Comparison of ENCODE assay signal across 16 cellular contexts in genomic region chr15:85142324-85142723, GRCh38.
A peak's percentile ranks its signal among the peaks of the same experiment; 100 is the strongest.
DNase-seq lines count a peak whose midpoint lies in the region; ATAC-seq, FAIRE-seq and TF ChIP-seq lines count a peak whose summit lies in the region.
"Had no signal": no experiment of that assay in that cellular context is flagged by ENCODE, and none has a peak within 500 bp of the region (broad histone marks: within the 10 kb centered on the region; RNA-seq: fewer than 3 reads in every experiment).

No MANE protein-coding gene starts in this region.

- peaks cover 16% of the 10 kb centered on the region for H3K4me1 ChIP-seq in PC-3 (ENCODE audit: insufficient read depth, low read length)
- H3K4me1 ChIP-seq in osteoblast (ENCODE audit: insufficient read depth, low read length), result peaks cover 10% of the 10 kb centered on the region
- H3K4me1 ChIP-seq: parathyroid adenoma had no signal

- TF ChIP-seq POLR2A in GM12891 (IDR thresholded peaks at IDR 0.05; ENCODE audit: low read depth, low read length), result no peak

- H3K4me3 ChIP-seq in PC-3 (ENCODE audit: low read length), result no peak overlapping the region
- no peak overlapping the region for H3K4me3 ChIP-seq in osteoblast (ENCODE audit: insufficient read depth, low read length)

- no peak for FAIRE-seq in GM12891 (lab: Jason Lieb, UNC)

- ATAC-seq in PC-3 (peak; percentile 70), GM21526 (IDR thresholded peaks at IDR 0.05; ENCODE audit: low FRiP score, unreplicated experiment) (no peak)
- ATAC-seq: CD8-positive, alpha-beta T cell; T-cell had no signal

- peaks cover 4% of the 10 kb centered on the region for H3F3A ChIP-seq in PC-3 (ENCODE audit: low read length, unreplicated experiment)

- H3K79me2 ChIP-seq in PC-3 (ENCODE audit: low read length), result no peaks in the 10 kb centered on the region
- no peaks in the 10 kb centered on the region for H3K79me2 ChIP-seq in osteoblast (ENCODE audit: insufficient read depth, low read length)
- H3K79me2 ChIP-seq: parathyroid adenoma had no signal

- H3K4me2 ChIP-seq in PC-3 (ENCODE audit: low read length), result peak overlapping the region; percentile 37; the same call in 1 of the 2 replicates
- H3K4me2 ChIP-seq in osteoblast (ENCODE audit: insufficient read depth, low read length), result no peak overlapping the region

- H3K9me3 ChIP-seq in PC-3 (ENCODE audit: low read length) (no peaks in the 10 kb centered on the region), osteoblast (ENCODE audit: low read depth, low read length) (no peaks in the 10 kb centered on the region)

- intact Hi-C loops in PC-3 (cut with micrococcal nuclease), result no loop called here

- peak; percentile 80 for DNase-seq in ELR (ENCODE audit: low read depth)
- DNase-seq in PC-3, result peak; percentile 87
- peak; percentile 10 for DNase-seq in epithelial cell of prostate (ENCODE audit: low read depth, low spot score)
- DNase-seq in osteoblast (ENCODE audit: insufficient read length, low spot score, missing footprints), result peak; percentile 67
- DNase-seq in H4 (ENCODE audit: low spot score), result no peak
- no peak for DNase-seq in GM12891 (ENCODE audit: insufficient read length, low spot score)
- no peak for DNase-seq in activated naive CD4-positive, alpha-beta T cell treated with Interleukin-2 at 50 U/mL for 16 hours
- DNase-seq: activated CD4-positive, alpha-beta T cell treated with anti-CD3 and anti-CD28 coated beads, Interleukin-2, amount 10 ng/mL, durations not matched to agents 7 days and 5 days; activated naive CD4-positive, alpha-beta T cell; CD8-positive, alpha-beta T cell; hippocampal formation; NCI-H187; stimulated activated CD4-positive, alpha-beta T cell treated with anti-CD3 and anti-CD28 coated beads, Interleukin-4, amount 100 ng/mL, for 24 hours; T-cell had no signal

- H4K20me1 ChIP-seq in PC-3 (ENCODE audit: low read length), result no peaks in the 10 kb centered on the region
- no peaks in the 10 kb centered on the region for H4K20me1 ChIP-seq in osteoblast (ENCODE audit: insufficient read depth, low read length)

- H3K9ac ChIP-seq in PC-3 (ENCODE audit: low read length), result no peak overlapping the region
- H3K9ac ChIP-seq: parathyroid adenoma had no signal

- H3K27ac ChIP-seq in PC-3 (ENCODE audit: low read length) (no peak overlapping the region), epithelial cell of prostate (no peak overlapping the region), osteoblast (ENCODE audit: low read depth, low read length) (no peak overlapping the region)
- H3K27ac ChIP-seq: parathyroid adenoma had no signal

- POLR2A ChIA-PET in PC-3 (lab: Charles Lee; ENCODE audit: unreplicated experiment), result interaction anchor here (0.7 kb wide), 1 partner anchor 24 kb away, joined by 5 read pairs; no protein-coding TSS in a partner anchor

- H3K36me3 ChIP-seq in PC-3 (ENCODE audit: low read depth, low read length), result peaks cover 15% of the 10 kb centered on the region
- peaks cover 20% of the 10 kb centered on the region for H3K36me3 ChIP-seq in osteoblast (ENCODE audit: insufficient read depth, low read length)

- CTCF ChIA-PET in PC-3 (lab: Charles Lee), result no interaction called here

- no peaks in the 10 kb centered on the region for H3K9me2 ChIP-seq in PC-3 (replicated peaks; ENCODE audit: low read length)

- H3K27me3 ChIP-seq in PC-3 (ENCODE audit: low read length), result no peaks in the 10 kb centered on the region
- H3K27me3 ChIP-seq in osteoblast (ENCODE audit: insufficient read depth, low read length), result no peaks in the 10 kb centered on the region

- no TSS peak for BruUV-seq in PC-3 (replicated peaks; lab: Mats Ljungman, UMichigan)

- TF ChIP-seq CTCF in PC-3 (conservative IDR thresholded peaks at IDR 0.05; ENCODE audit: low read depth, low read length) (no peak), osteoblast (IDR thresholded peaks at IDR 0.05; ENCODE audit: extremely low read depth, low read depth, low read length) (no peak)

- H2AFZ ChIP-seq in PC-3 (ENCODE audit: low read length) (no peak overlapping the region), osteoblast (ENCODE audit: low read length) (no peak overlapping the region)
- H2AFZ ChIP-seq: parathyroid adenoma had no signal

TF ChIP-seq in GM12891, 5 proteins besides CTCF, POLR2A, EP300 and RAD21:
- no peak for TF ChIP-seq POLR2AphosphoS5 (IDR thresholded peaks at IDR 0.05; ENCODE audit: low read depth, low read length)
- TF ChIP-seq SPI1 (IDR thresholded peaks at IDR 0.05; ENCODE audit: low read depth, low read length), result no peak
- TF ChIP-seq POU2F2 (IDR thresholded peaks at IDR 0.05; ENCODE audit: low read depth, low read length), result no peak
- TF ChIP-seq TAF1 (IDR thresholded peaks at IDR 0.05; ENCODE audit: low read depth, low read length), result no peak
- TF ChIP-seq PAX5 (IDR thresholded peaks at IDR 0.05; ENCODE audit: insufficient read depth, low read length, severe bottlenecking), result no peak
TF ChIP-seq in GM12891: peak in this region for 0.

Comparison
In these comparisons a context has a peak if more than half of its experiments do, and no peak if none do; other contexts are left out.
1. DNase-seq: peak in ELR (single experiment), PC-3 (single experiment), epithelial cell of prostate (single experiment) and osteoblast (single experiment); none in H4 (single experiment), GM12891 (single experiment) and activated naive CD4-positive, alpha-beta T cell treated with Interleukin-2 at 50 U/mL for 16 hours (single experiment).